Comparison of ENCODE assay signal across 8 cellular contexts in the genomic region with DNA sequence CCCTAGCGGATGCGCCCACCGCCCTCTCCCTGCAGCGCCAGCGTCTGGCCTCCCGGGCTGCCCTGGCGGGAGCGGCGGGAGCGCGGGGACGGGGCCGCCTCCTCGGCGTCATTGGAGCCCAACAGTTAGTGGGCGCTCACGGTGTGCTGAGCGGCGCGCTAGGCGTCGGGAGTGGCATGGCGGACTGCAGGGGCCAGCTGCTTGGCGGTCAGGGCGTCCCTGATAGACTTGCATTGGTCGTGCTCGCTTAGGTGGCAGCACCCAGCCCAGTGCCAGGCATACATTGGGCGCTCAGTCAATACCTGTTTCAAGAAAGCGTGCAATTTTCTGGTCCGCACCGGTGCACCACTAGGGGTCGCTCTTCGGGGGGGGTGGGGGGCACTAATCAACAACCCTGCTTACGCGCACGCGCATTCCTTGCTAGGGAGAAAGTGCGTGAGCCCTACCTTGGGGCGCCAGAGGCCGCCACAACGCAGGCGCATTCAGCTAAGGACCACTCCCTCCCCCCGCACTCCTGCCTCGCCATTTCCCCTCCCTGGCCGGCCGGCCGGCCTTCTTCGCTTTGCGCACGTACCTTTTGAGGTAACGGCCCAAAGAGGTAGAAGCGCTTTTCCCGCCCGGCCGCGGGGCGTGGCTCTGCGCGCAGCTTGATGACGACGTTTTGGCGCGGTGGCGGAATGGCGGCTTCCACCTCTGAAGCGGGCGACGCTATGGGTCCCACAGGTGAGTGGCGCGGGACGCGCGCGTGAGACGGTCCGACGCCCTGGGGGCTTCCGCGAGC. TPM values are rescaled to one million over a fixed set of nuclear protein-coding genes. Genes with fewer than 3 reads are reported as not detected.
DNase-seq lines count a peak whose midpoint lies in the region; ATAC-seq, FAIRE-seq and TF ChIP-seq lines count a peak whose summit lies in the region.

No MANE protein-coding gene starts in this region.

- peak overlapping the region; percentile 99 for H3K4me3 Mint-ChIP-seq in T-helper 1 cell treated with Interleukin-12 subunit alpha and Interleukin-12 subunit beta and Interleukin-4 antibody, amounts not matched to agents 30 μg/mL and 1 μg/mL, for 36 hours

- intact Hi-C loops in psoas muscle (cut with DNase I), result loop anchor here (10.0 kb wide), 1 partner anchor 182 kb away; no protein-coding TSS in a partner anchor

- H3K27me3 Mint-ChIP-seq in T-helper 1 cell treated with Interleukin-12 subunit alpha and Interleukin-12 subunit beta and Interleukin-4 antibody, amounts not matched to agents 30 μg/mL and 1 μg/mL, for 36 hours (ENCODE audit: low read depth), result no peaks in the 10 kb centered on the region

- no peaks in the 10 kb centered on the region for H3K9me3 Mint-ChIP-seq in T-helper 1 cell treated with Interleukin-12 subunit alpha and Interleukin-12 subunit beta and Interleukin-4 antibody, amounts not matched to agents 30 μg/mL and 1 μg/mL, for 36 hours

- WGBS in psoas muscle, 3 donors, result 0% methylated on average over 59 to 79 of the region's 79 CpGs

- no peaks in the 10 kb centered on the region for H3K36me3 ChIP-seq in right atrium auricular region
- peaks cover 0 to 7% of the 10 kb centered on the region in 2 donors for H3K36me3 ChIP-seq in psoas muscle (ENCODE audit: insufficient read depth in 1 of 2, low read depth in 1 of 2)

- H3K27me3 ChIP-seq in right atrium auricular region (no peaks in the 10 kb centered on the region), psoas muscle (ENCODE audit: insufficient read depth in 3 of 3, low read length in 2 of 3) (no peaks in the 10 kb centered on the region)

- H3K27ac ChIP-seq in right atrium auricular region (peak overlapping the region; percentile 89 to 91), psoas muscle (peak overlapping the region; percentile 84)

- H3K4me1 ChIP-seq in right atrium auricular region (peaks cover 0 to 31% of the 10 kb centered on the region in 2 donors), psoas muscle (peaks cover 5% of the 10 kb centered on the region)

- H3K4me3 ChIP-seq in right atrium auricular region (peak overlapping the region; percentile 80 to 83), psoas muscle (peak overlapping the region; percentile 90)

- peak overlapping the region; percentile 99 for H3K27ac Mint-ChIP-seq in T-helper 1 cell treated with Interleukin-12 subunit alpha and Interleukin-12 subunit beta and Interleukin-4 antibody, amounts not matched to agents 30 μg/mL and 1 μg/mL, for 36 hours

- no peaks in the 10 kb centered on the region for H3K9me3 ChIP-seq in right atrium auricular region
- H3K9me3 ChIP-seq in psoas muscle, result no peaks in the 10 kb centered on the region

- peak; percentile 87 to 95 for TF ChIP-seq CTCF in right atrium auricular region (IDR thresholded peaks at IDR 0.05)
- TF ChIP-seq CTCF in psoas muscle (IDR thresholded peaks at IDR 0.05), result peak; percentile 70

- ATAC-seq in GM18499 (IDR thresholded peaks at IDR 0.05; ENCODE audit: insufficient read depth, unreplicated experiment) (peak; percentile 56), HG02938 (IDR thresholded peaks at IDR 0.05; ENCODE audit: unreplicated experiment) (peak; percentile 70), psoas muscle (peak; percentile 89 to 94 (median 92))

- DNase-seq in NCI-H1694 (lab: John Stamatoyannopoulos, UW), result peak; percentile 96
- DNase-seq in amygdala (lab: John Stamatoyannopoulos, UW), result peak; percentile 39 to 93 (median 78)
- peak; percentile 88 for DNase-seq in right atrium auricular region (ENCODE audit: low spot score)
- DNase-seq in psoas muscle, result peak; percentile 91 to 96
- peak; percentile 98 for DNase-seq in urothelium cell line (ENCODE audit: low spot score)

- H3K4me1 Mint-ChIP-seq in T-helper 1 cell treated with Interleukin-12 subunit alpha and Interleukin-12 subunit beta and Interleukin-4 antibody, amounts not matched to agents 30 μg/mL and 1 μg/mL, for 36 hours (ENCODE audit: low read depth), result peaks cover 18% of the 10 kb centered on the region

- peaks cover 17% of the 10 kb centered on the region for H3K36me3 Mint-ChIP-seq in T-helper 1 cell treated with Interleukin-12 subunit alpha and Interleukin-12 subunit beta and Interleukin-4 antibody, amounts not matched to agents 30 μg/mL and 1 μg/mL, for 36 hours (ENCODE audit: low read depth)

- peak; percentile 84 for FAIRE-seq in urothelium cell line (lab: Jason Lieb, UNC)

RNA-seq across cellular contexts. Expression of a gene that starts 0.4 kb away (rescaled TPM):
- total RNA-seq in right atrium auricular region (10 to 100 TPM; 74.9 to 84.4 TPM), psoas muscle (10 to 100 TPM; 30.8 to 46.5 (median 33.3) TPM)
- 10 to 100 TPM; 22.1 to 41.4 (median 34.8) TPM for polyA plus RNA-seq in psoas muscle

RNA-seq across cellular contexts. Expression of a gene that starts 16.7 kb away (rescaled TPM):
- total RNA-seq in right atrium auricular region (10 to 100 TPM; 13.0 to 34.2 TPM), psoas muscle (not detected)
- polyA plus RNA-seq in psoas muscle, result under 1 TPM; 0.13 to 0.75 (median 0.23) TPM

RNA-seq across cellular contexts. Expression of a gene that starts 35.1 kb away (rescaled TPM):
- total RNA-seq in right atrium auricular region (1 to 10 TPM; 2.8 to 3.9 TPM), psoas muscle (under 1 TPM in 1 of 4 donors, not detected in 3; 0.51 TPM)
- polyA plus RNA-seq in psoas muscle, result under 1 TPM; 0.16 to 0.18 (median 0.18) TPM

Comparison
In these comparisons a context has a peak if more than half of its experiments do, and no peak if none do; other contexts are left out.
1. Peak in every context shown above with its lines: DNase-seq, ATAC-seq, H3K4me3 ChIP-seq and H3K27ac ChIP-seq.
2. RNA of a gene that starts 16.7 kb away (total RNA-seq): 13.0 to 34.2 TPM in right atrium auricular region; not detected in psoas muscle; every median in the first group is over 10 times any median in the second.